In genomic region chr3:122324871-122325323, GRCh38 we compare ENCODE assay signal across 1 cellular context.
TF ChIP-seq lines count a peak whose summit lies in the region.

A gene with protein sequence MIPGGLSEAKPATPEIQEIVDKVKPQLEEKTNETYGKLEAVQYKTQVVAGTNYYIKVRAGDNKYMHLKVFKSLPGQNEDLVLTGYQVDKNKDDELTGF (plus strand): TSS chr3:122325248. CDS start chr3:122325293, 45 bp downstream.

TF ChIP-seq in HepG2, 621 proteins besides CTCF, POLR2A, EP300 and RAD21 (continued from another document and continues in another):
- no peak for TF ChIP-seq ZBED4 (CRISPR knock-in tag; IDR thresholded peaks at IDR 0.05; ENCODE audit: borderline replicate concordance)
- no peak for TF ChIP-seq PPARG (CRISPR knock-in tag; conservative IDR thresholded peaks at IDR 0.05)
- TF ChIP-seq KMT2A (CRISPR knock-in tag; IDR thresholded peaks at IDR 0.05): no peak
- no peak for TF ChIP-seq ZFY (CRISPR knock-in tag; IDR thresholded peaks at IDR 0.05)
- TF ChIP-seq SOX6 (IDR thresholded peaks at IDR 0.05): no peak
- TF ChIP-seq SOX6 (CRISPR knock-in tag; IDR thresholded peaks at IDR 0.05): 0 out of 2 replicates have a peak, but pooled peaks have one; percentile 14
- TF ChIP-seq CBFB (CRISPR knock-in tag; IDR thresholded peaks at IDR 0.05): no peak
- TF ChIP-seq, protein P1, sequence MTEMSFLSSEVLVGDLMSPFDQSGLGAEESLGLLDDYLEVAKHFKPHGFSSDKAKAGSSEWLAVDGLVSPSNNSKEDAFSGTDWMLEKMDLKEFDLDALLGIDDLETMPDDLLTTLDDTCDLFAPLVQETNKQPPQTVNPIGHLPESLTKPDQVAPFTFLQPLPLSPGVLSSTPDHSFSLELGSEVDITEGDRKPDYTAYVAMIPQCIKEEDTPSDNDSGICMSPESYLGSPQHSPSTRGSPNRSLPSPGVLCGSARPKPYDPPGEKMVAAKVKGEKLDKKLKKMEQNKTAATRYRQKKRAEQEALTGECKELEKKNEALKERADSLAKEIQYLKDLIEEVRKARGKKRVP (CRISPR knock-in tag; IDR thresholded peaks at IDR 0.05): peak in 1 of 2 experiments; percentile 94; a peak in 2 of 4 replicates
- no peak for TF ChIP-seq PAXIP1 (CRISPR knock-in tag; conservative IDR thresholded peaks at IDR 0.05)
- TF ChIP-seq MED1 (CRISPR knock-in tag; IDR thresholded peaks at IDR 0.05): no peak
- TF ChIP-seq HMGXB4 (CRISPR knock-in tag; IDR thresholded peaks at IDR 0.05; ENCODE audit: borderline replicate concordance in 1 of 2, low read depth in 1 of 2): no peak
- no peak for TF ChIP-seq HMGA1 (CRISPR knock-in tag; conservative IDR thresholded peaks at IDR 0.05)
- TF ChIP-seq FOXO1 (CRISPR knock-in tag; IDR thresholded peaks at IDR 0.05): no peak
- TF ChIP-seq, protein P2, sequence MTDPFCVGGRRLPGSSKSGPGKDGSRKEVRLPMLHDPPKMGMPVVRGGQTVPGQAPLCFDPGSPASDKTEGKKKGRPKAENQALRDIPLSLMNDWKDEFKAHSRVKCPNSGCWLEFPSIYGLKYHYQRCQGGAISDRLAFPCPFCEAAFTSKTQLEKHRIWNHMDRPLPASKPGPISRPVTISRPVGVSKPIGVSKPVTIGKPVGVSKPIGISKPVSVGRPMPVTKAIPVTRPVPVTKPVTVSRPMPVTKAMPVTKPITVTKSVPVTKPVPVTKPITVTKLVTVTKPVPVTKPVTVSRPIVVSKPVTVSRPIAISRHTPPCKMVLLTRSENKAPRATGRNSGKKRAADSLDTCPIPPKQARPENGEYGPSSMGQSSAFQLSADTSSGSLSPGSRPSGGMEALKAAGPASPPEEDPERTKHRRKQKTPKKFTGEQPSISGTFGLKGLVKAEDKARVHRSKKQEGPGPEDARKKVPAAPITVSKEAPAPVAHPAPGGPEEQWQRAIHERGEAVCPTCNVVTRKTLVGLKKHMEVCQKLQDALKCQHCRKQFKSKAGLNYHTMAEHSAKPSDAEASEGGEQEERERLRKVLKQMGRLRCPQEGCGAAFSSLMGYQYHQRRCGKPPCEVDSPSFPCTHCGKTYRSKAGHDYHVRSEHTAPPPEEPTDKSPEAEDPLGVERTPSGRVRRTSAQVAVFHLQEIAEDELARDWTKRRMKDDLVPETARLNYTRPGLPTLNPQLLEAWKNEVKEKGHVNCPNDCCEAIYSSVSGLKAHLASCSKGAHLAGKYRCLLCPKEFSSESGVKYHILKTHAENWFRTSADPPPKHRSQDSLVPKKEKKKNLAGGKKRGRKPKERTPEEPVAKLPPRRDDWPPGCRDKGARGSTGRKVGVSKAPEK (CRISPR knock-in tag; IDR thresholded peaks at IDR 0.05; ENCODE audit: borderline replicate concordance): no peak
- TF ChIP-seq SRY (CRISPR knock-in tag; IDR thresholded peaks at IDR 0.05): no peak
- TF ChIP-seq, protein P3, sequence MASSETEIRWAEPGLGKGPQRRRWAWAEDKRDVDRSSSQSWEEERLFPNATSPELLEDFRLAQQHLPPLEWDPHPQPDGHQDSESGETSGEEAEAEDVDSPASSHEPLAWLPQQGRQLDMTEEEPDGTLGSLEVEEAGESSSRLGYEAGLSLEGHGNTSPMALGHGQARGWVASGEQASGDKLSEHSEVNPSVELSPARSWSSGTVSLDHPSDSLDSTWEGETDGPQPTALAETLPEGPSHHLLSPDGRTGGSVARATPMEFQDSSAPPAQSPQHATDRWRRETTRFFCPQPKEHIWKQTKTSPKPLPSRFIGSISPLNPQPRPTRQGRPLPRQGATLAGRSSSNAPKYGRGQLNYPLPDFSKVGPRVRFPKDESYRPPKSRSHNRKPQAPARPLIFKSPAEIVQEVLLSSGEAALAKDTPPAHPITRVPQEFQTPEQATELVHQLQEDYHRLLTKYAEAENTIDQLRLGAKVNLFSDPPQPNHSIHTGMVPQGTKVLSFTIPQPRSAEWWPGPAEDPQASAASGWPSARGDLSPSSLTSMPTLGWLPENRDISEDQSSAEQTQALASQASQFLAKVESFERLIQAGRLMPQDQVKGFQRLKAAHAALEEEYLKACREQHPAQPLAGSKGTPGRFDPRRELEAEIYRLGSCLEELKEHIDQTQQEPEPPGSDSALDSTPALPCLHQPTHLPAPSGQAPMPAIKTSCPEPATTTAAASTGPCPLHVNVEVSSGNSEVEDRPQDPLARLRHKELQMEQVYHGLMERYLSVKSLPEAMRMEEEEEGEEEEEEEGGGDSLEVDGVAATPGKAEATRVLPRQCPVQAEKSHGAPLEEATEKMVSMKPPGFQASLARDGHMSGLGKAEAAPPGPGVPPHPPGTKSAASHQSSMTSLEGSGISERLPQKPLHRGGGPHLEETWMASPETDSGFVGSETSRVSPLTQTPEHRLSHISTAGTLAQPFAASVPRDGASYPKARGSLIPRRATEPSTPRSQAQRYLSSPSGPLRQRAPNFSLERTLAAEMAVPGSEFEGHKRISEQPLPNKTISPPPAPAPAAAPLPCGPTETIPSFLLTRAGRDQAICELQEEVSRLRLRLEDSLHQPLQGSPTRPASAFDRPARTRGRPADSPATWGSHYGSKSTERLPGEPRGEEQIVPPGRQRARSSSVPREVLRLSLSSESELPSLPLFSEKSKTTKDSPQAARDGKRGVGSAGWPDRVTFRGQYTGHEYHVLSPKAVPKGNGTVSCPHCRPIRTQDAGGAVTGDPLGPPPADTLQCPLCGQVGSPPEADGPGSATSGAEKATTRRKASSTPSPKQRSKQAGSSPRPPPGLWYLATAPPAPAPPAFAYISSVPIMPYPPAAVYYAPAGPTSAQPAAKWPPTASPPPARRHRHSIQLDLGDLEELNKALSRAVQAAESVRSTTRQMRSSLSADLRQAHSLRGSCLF (CRISPR knock-in tag; IDR thresholded peaks at IDR 0.05; ENCODE audit: borderline replicate concordance): no peak
- no peak for TF ChIP-seq NCOA5 (CRISPR knock-in tag; IDR thresholded peaks at IDR 0.05)
- TF ChIP-seq ZNF251 (CRISPR knock-in tag; IDR thresholded peaks at IDR 0.05): no peak
- no peak for TF ChIP-seq ZNF605 (CRISPR knock-in tag; IDR thresholded peaks at IDR 0.05)
- TF ChIP-seq, protein P4, sequence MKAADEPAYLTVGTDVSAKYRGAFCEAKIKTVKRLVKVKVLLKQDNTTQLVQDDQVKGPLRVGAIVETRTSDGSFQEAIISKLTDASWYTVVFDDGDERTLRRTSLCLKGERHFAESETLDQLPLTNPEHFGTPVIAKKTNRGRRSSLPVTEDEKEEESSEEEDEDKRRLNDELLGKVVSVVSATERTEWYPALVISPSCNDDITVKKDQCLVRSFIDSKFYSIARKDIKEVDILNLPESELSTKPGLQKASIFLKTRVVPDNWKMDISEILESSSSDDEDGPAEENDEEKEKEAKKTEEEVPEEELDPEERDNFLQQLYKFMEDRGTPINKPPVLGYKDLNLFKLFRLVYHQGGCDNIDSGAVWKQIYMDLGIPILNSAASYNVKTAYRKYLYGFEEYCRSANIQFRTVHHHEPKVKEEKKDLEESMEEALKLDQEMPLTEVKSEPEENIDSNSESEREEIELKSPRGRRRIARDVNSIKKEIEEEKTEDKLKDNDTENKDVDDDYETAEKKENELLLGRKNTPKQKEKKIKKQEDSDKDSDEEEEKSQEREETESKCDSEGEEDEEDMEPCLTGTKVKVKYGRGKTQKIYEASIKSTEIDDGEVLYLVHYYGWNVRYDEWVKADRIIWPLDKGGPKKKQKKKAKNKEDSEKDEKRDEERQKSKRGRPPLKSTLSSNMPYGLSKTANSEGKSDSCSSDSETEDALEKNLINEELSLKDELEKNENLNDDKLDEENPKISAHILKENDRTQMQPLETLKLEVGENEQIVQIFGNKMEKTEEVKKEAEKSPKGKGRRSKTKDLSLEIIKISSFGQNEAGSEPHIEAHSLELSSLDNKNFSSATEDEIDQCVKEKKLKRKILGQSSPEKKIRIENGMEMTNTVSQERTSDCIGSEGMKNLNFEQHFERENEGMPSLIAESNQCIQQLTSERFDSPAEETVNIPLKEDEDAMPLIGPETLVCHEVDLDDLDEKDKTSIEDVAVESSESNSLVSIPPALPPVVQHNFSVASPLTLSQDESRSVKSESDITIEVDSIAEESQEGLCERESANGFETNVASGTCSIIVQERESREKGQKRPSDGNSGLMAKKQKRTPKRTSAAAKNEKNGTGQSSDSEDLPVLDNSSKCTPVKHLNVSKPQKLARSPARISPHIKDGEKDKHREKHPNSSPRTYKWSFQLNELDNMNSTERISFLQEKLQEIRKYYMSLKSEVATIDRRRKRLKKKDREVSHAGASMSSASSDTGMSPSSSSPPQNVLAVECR (CRISPR knock-in tag; IDR thresholded peaks at IDR 0.05; ENCODE audit: borderline replicate concordance): no peak
- peak; percentile 79 for TF ChIP-seq CEBPG (CRISPR knock-in tag; IDR thresholded peaks at IDR 0.05)
- TF ChIP-seq SOX13 (IDR thresholded peaks at IDR 0.05): no peak
- TF ChIP-seq SOX13 (CRISPR knock-in tag; conservative IDR thresholded peaks at IDR 0.05 in 1 of 2, IDR thresholded peaks at IDR 0.05 in 1 of 2): 0 out of 4 replicates have a peak, but pooled peaks of 1 of the 2 experiments have one; percentile 14
- no peak for TF ChIP-seq ZNF263 (CRISPR knock-in tag; IDR thresholded peaks at IDR 0.05)
- TF ChIP-seq, protein P5, sequence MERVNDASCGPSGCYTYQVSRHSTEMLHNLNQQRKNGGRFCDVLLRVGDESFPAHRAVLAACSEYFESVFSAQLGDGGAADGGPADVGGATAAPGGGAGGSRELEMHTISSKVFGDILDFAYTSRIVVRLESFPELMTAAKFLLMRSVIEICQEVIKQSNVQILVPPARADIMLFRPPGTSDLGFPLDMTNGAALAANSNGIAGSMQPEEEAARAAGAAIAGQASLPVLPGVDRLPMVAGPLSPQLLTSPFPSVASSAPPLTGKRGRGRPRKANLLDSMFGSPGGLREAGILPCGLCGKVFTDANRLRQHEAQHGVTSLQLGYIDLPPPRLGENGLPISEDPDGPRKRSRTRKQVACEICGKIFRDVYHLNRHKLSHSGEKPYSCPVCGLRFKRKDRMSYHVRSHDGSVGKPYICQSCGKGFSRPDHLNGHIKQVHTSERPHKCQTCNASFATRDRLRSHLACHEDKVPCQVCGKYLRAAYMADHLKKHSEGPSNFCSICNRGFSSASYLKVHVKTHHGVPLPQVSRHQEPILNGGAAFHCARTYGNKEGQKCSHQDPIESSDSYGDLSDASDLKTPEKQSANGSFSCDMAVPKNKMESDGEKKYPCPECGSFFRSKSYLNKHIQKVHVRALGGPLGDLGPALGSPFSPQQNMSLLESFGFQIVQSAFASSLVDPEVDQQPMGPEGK (CRISPR knock-in tag; IDR thresholded peaks at IDR 0.05): no peak
- TF ChIP-seq ZNF44 (CRISPR knock-in tag; IDR thresholded peaks at IDR 0.05): no peak
- TF ChIP-seq ATF3 (CRISPR knock-in tag; IDR thresholded peaks at IDR 0.05): 0 out of 2 replicates have a peak, but pooled peaks have one; percentile 32
- peak; percentile 85 for TF ChIP-seq CEBPB (IDR thresholded peaks at IDR 0.05; ENCODE audit: borderline replicate concordance, low read depth, low read length)
- no peak for TF ChIP-seq CENPX (CRISPR knock-in tag; IDR thresholded peaks at IDR 0.05)
- TF ChIP-seq PHF21A (CRISPR knock-in tag; IDR thresholded peaks at IDR 0.05): no peak
